Comparison of ENCODE assay signal across 16 cellular contexts in the genomic region with DNA sequence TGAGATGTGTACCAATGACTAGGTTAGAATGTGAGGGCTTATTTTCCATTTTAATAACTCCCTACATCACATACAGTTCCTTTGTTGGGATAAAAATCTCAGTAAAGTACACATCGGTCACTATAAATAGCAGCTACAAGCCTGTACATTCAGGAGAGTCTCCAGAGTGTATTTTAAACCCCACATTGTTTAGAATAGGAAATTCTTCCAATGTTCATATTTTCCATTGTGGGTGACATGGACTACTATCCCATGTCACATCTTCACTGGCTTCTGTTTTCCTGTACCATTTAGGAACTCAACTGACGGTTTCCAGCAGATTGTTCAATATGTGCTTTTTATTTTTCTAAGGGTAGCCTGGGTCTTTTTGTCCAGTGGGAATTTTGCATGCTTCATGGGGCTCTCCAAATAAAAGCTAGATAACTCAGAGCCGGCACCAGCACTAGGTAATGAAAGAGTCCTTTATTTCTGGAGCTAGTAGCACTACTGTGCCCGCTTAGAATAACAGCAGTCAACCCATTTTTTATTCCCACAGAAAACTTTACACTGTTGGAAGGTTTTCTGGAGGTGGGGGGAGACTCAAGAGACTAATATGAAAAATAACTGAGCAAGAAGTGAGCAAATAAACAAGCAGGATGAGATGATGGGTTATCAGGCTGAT.
"Had no signal": no experiment of that assay in that cellular context is flagged by ENCODE, and none has a peak within 500 bp of the region (broad histone marks: within the 10 kb centered on the region; RNA-seq: fewer than 3 reads in every experiment).

No MANE protein-coding gene starts in this region.

- H3K27me3 ChIP-seq: adrenal gland, brain microvascular endothelial cell, heart left ventricle, right lobe of liver, suprapubic skin had no signal

- DNase-seq: activated B cell treated with CpG ODN at 0.5 μM for 24 hours; activated CD4-positive, alpha-beta T cell treated with anti-CD3 and anti-CD28 coated beads, Interleukin-2, amount 10 ng/mL, durations not matched to agents 24 days and 14 days; activated naive CD4-positive, alpha-beta T cell treated with anti-CD3 and anti-CD28 coated beads, Interleukin-2, amount 10 ng/mL, durations not matched to agents 7 days and 5 days; adrenal gland; brain microvascular endothelial cell; foreskin melanocyte; heart left ventricle; islet precursor cell; naive B cell; right lobe of liver; stimulated activated CD4-positive, alpha-beta T cell treated with anti-CD3 and anti-CD28 coated beads, Interleukin-12 subunit alpha, Interleukin-12 subunit beta, amount 100 ng/mL, for 4 hours; stimulated activated naive CD4-positive, alpha-beta T cell; T-helper 17 cell had no signal

- ATAC-seq: activated T-helper 17 cell treated with anti-CD3 and anti-CD28 coated beads, Interleukin-2, amount 50 U/mL, for 72 hours; right lobe of liver; T-helper 17 cell had no signal

- H3K9me3 ChIP-seq: adrenal gland, heart left ventricle, prostate gland, right lobe of liver, suprapubic skin had no signal

- H3K4me1 ChIP-seq: prostate gland, right lobe of liver had no signal

- H3K27ac ChIP-seq: adrenal gland, brain microvascular endothelial cell, prostate gland, right lobe of liver, suprapubic skin had no signal

- H3K36me3 ChIP-seq: adrenal gland, prostate gland, right lobe of liver, suprapubic skin had no signal

- H3K4me3 ChIP-seq: adrenal gland, heart left ventricle, prostate gland, right lobe of liver, suprapubic skin had no signal
